2 cellular contexts compared by ENCODE assay signal in genomic region chr15:26892678-26893077, GRCh38.
TF ChIP-seq lines count a peak whose summit lies in the region.

No MANE protein-coding gene starts in this region.

TF ChIP-seq in IMR-90, 13 proteins besides CTCF, POLR2A, EP300 and RAD21:
- TF ChIP-seq MXI1 (IDR thresholded peaks at IDR 0.05; ENCODE audit: borderline replicate concordance, low read depth, low read length) (no peak), BHLHE40 (IDR thresholded peaks at IDR 0.05; ENCODE audit: low read depth, low read length) (no peak), RFX5 (IDR thresholded peaks at IDR 0.05; ENCODE audit: low read depth, low read length) (no peak), SMC3 (IDR thresholded peaks at IDR 0.05; ENCODE audit: low read depth, low read length) (no peak), CEBPB (IDR thresholded peaks at IDR 0.05; ENCODE audit: low read depth, low read length) (no peak), CHD1 (IDR thresholded peaks at IDR 0.05; ENCODE audit: low read depth, low read length) (no peak)

TF ChIP-seq in K562, 482 proteins besides CTCF, POLR2A, EP300 and RAD21:
- TF ChIP-seq ZNF280A (IDR thresholded peaks at IDR 0.05; ENCODE audit: low read depth, partially characterized antibody) (no peak), EHMT2 (IDR thresholded peaks at IDR 0.05) (no peak), KAT2B (IDR thresholded peaks at IDR 0.05; ENCODE audit: low read depth, low read length) (no peak), MCM7 (IDR thresholded peaks at IDR 0.05) (no peak), HDAC2 (IDR thresholded peaks at IDR 0.05) (no peak), ZNF318 (IDR thresholded peaks at IDR 0.05; ENCODE audit: borderline replicate concordance in 1 of 2, low read depth in 1 of 2) (no peak), TCF3 (CRISPR knock-in tag; IDR thresholded peaks at IDR 0.05) (no peak), BRF2 (IDR thresholded peaks at IDR 0.05; ENCODE audit: borderline replicate concordance, insufficient read depth, insufficient read length) (no peak)
